ENCODE assay signal across 1 cellular context in the genomic region with DNA sequence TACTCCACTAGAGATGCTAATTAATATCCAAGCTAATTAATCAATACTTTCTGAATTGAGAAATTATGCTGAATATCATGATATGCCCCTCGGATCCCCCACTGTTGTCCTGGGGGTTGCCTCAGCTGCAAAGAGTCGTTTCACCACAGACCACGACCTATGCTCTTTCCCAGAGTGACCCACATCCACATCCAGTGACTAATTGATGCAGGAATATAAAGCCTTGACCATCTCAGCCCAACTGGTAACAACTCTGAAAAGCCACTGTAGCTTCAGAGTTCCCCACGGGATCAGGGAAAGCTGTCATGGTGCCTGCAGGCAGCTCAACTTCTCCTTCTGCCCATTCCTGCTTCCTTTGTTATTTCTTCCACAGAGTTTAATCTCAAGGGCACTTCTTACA.
TF ChIP-seq lines count a peak whose summit lies in the region.

No MANE protein-coding gene starts in this region.

TF ChIP-seq in IMR-90, 13 proteins besides CTCF, POLR2A, EP300 and RAD21 (continued from another document):
- no peak for TF ChIP-seq USF2 (IDR thresholded peaks at IDR 0.05; ENCODE audit: low read depth, low read length)
- TF ChIP-seq CEBPB (IDR thresholded peaks at IDR 0.05; ENCODE audit: low read depth, low read length), result no peak
- no peak for TF ChIP-seq BHLHE40 (IDR thresholded peaks at IDR 0.05; ENCODE audit: low read depth, low read length)
- no peak for TF ChIP-seq MAZ (IDR thresholded peaks at IDR 0.05; ENCODE audit: borderline replicate concordance, low read depth, low read length)
- TF ChIP-seq NFE2L2 (IDR thresholded peaks at IDR 0.05; ENCODE audit: low read depth, low read length), result no peak
- no peak for TF ChIP-seq RCOR1 (IDR thresholded peaks at IDR 0.05; ENCODE audit: insufficient replicate concordance, low read length)
- no peak for TF ChIP-seq CHD1 (IDR thresholded peaks at IDR 0.05; ENCODE audit: low read depth, low read length)
- no peak for TF ChIP-seq ELK1 (IDR thresholded peaks at IDR 0.05; ENCODE audit: borderline replicate concordance, low read depth, low read length)
- no peak for TF ChIP-seq MXI1 (IDR thresholded peaks at IDR 0.05; ENCODE audit: borderline replicate concordance, low read depth, low read length)
- TF ChIP-seq RFX5 (IDR thresholded peaks at IDR 0.05; ENCODE audit: low read depth, low read length), result no peak
